18 cellular contexts compared by ENCODE assay signal in genomic region chr2:241815477-241816430, GRCh38. TPM values are rescaled to one million over a fixed set of nuclear protein-coding genes. Genes with fewer than 3 reads are reported as not detected.
DNase-seq lines count a peak whose midpoint lies in the region; ATAC-seq and TF ChIP-seq lines count a peak whose summit lies in the region.
"Had no signal": no experiment of that assay in that cellular context is flagged by ENCODE, and none has a peak within 500 bp of the region (broad histone marks: within the 10 kb centered on the region; RNA-seq: fewer than 3 reads in every experiment).

No MANE protein-coding gene starts in this region.

- CTCF ChIA-PET in SK-N-SH (lab: Yijun Ruan, JAX) (no interaction called here), GM10248 (lab: Yijun Ruan, JAX) (no interaction called here)

- ATAC-seq in SK-N-SH treated with all-trans-retinoic acid at 6 μM for 48 hours, result no peak
- no peak for ATAC-seq in HG03521 (IDR thresholded peaks at IDR 0.05; ENCODE audit: unreplicated experiment)

- no peaks in the 10 kb centered on the region for H3F3A ChIP-seq in SK-N-SH (replicated peaks; ENCODE audit: insufficient read depth)

- no peak for TF ChIP-seq POLR2A in sigmoid colon (IDR thresholded peaks at IDR 0.05)

- no peak for TF ChIP-seq EP300 in SK-N-SH (IDR thresholded peaks at IDR 0.05; ENCODE audit: borderline replicate concordance in 1 of 2, low read depth in 1 of 2, low read length in 1 of 2)
- no peak for TF ChIP-seq EP300 in sigmoid colon (IDR thresholded peaks at IDR 0.05)

- H3K27me3 ChIP-seq in SK-N-SH (ENCODE audit: insufficient read depth), result no peaks in the 10 kb centered on the region
- H3K27me3 ChIP-seq in colonic mucosa, result no peaks in the 10 kb centered on the region
- H3K27me3 ChIP-seq in sigmoid colon, result peaks cover 0 to 34% (median 10%) of the 10 kb centered on the region in 3 donors

- H3K9me3 ChIP-seq in SK-N-SH, result no peaks in the 10 kb centered on the region
- no peaks in the 10 kb centered on the region for H3K9me3 ChIP-seq in colonic mucosa
- H3K9me3 ChIP-seq in sigmoid colon, result no peaks in the 10 kb centered on the region
- H3K9me3 ChIP-seq: SJSA1, transverse colon had no signal

- no peaks in the 10 kb centered on the region for H3K79me2 ChIP-seq in SK-N-SH (ENCODE audit: insufficient read depth)
- H3K79me2 ChIP-seq: parathyroid adenoma had no signal

- no peak overlapping the region for H3K4me2 ChIP-seq in SK-N-SH

- 78% methylated on average over 37 of the region's 48 CpGs for WGBS in SK-N-SH (ENCODE audit: low lambda C conversion rate)
- 75 to 86% methylated on average over 48 of the region's 48 CpGs for WGBS in sigmoid colon, 2 donors

- TF ChIP-seq CTCF in SK-N-SH (IDR thresholded peaks at IDR 0.05) (no peak), GM10248 (IDR thresholded peaks at IDR 0.05; ENCODE audit: control extremely low read depth, extremely low read depth, low read depth, missing control alignments) (no peak), colonic mucosa (IDR thresholded peaks at IDR 0.05) (no peak), sigmoid colon (IDR thresholded peaks at IDR 0.05) (no peak)

- H3K4me1 ChIP-seq in SK-N-SH (ENCODE audit: control insufficient read depth in 1 of 2, insufficient read depth in 2 of 2, low read depth in 1 of 2, low read length in 1 of 2) (peaks cover 0 to 9% of the 10 kb centered on the region in 2 experiments; a peak in 2 of 4 replicates), colonic mucosa (peaks cover 4% of the 10 kb centered on the region), sigmoid colon (no peaks in the 10 kb centered on the region)
- H3K4me1 ChIP-seq: parathyroid adenoma, SJSA1 had no signal

- H3K36me3 ChIP-seq in SK-N-SH (replicated peaks in 1 of 2; ENCODE audit: control insufficient read depth in 1 of 2, insufficient read depth in 2 of 2, low read length in 1 of 2), result no peaks in the 10 kb centered on the region
- H3K36me3 ChIP-seq in colonic mucosa, result no peaks in the 10 kb centered on the region
- H3K36me3 ChIP-seq in sigmoid colon, result no peaks in the 10 kb centered on the region
- H3K36me3 ChIP-seq: SJSA1, transverse colon had no signal

- DNase-seq in SK-N-SH, result peak; percentile 29
- DNase-seq in GM10248 (ENCODE audit: extremely low spot score), result peak; percentile 15
- peak; percentile 17 for DNase-seq in colonic mucosa
- DNase-seq in sigmoid colon, result peak; percentile 61
- no peak for DNase-seq in NCI-H2227 treated with DMSO at 0.1 percent for 48 hours (lab: John Stamatoyannopoulos, UW)
- DNase-seq in T-helper 1 cell, result no peak
- DNase-seq: CD4-positive, CD25-positive, alpha-beta regulatory T cell; GOT3; NCI-H1694 treated with DMSO at 0.1 percent for 48 hours; NCI-H510A; OCI-M1; transverse colon had no signal

- POLR2A ChIA-PET in SK-N-SH (lab: Yijun Ruan, JAX) (no interaction called here), GM10248 (lab: Yijun Ruan, JAX) (no interaction called here)

- H2AFZ ChIP-seq in SK-N-SH (ENCODE audit: low read depth), result no peak overlapping the region
- H2AFZ ChIP-seq: parathyroid adenoma had no signal

- H3K4me3 ChIP-seq in SK-N-SH (ENCODE audit: low read depth in 2 of 2, low read length in 1 of 2) (no peak overlapping the region), colonic mucosa (no peak overlapping the region), sigmoid colon (no peak overlapping the region)
- H3K4me3 ChIP-seq: SJSA1, skin epidermis, transverse colon had no signal

- no peaks in the 10 kb centered on the region for H3K9me2 ChIP-seq in SK-N-SH

- TF ChIP-seq RAD21 in SK-N-SH (IDR thresholded peaks at IDR 0.05; ENCODE audit: low read length), result no peak

- intact Hi-C loops in colonic mucosa (cut with DNase I), result no loop called here
- intact Hi-C loops in sigmoid colon (cut with DNase I), result no loop called here

- no peak overlapping the region for H3K27ac ChIP-seq in SK-N-SH (ENCODE audit: low read depth in 2 of 2, low read length in 1 of 2)
- no peak overlapping the region for H3K27ac ChIP-seq in colonic mucosa
- H3K27ac ChIP-seq in sigmoid colon, result no peak overlapping the region
- H3K27ac ChIP-seq: parathyroid adenoma, SJSA1, skin epidermis, transverse colon had no signal

- no peaks in the 10 kb centered on the region for H4K20me1 ChIP-seq in SK-N-SH (ENCODE audit: insufficient read depth)

- no peak overlapping the region for H3K9ac ChIP-seq in SK-N-SH
- H3K9ac ChIP-seq in colonic mucosa (ENCODE audit: low read depth in 2 of 2, low read length in 2 of 2), result no peak overlapping the region
- H3K9ac ChIP-seq: parathyroid adenoma had no signal

TF ChIP-seq in SK-N-SH, 30 proteins besides CTCF, POLR2A, EP300 and RAD21 (continues in another document):
- no peak for TF ChIP-seq GATA2 (CRISPR knock-in tag; IDR thresholded peaks at IDR 0.05)
- TF ChIP-seq REST (IDR thresholded peaks at IDR 0.05; ENCODE audit: low read depth, low read length), result no peak
- no peak for TF ChIP-seq ELF1 (IDR thresholded peaks at IDR 0.05)

TF ChIP-seq in SK-N-SH treated with all-trans-retinoic acid at 6 μM for 48 hours, 23 proteins besides CTCF, POLR2A, EP300 and RAD21:
- no peak for TF ChIP-seq TSHZ2 (CRISPR knock-in tag; IDR thresholded peaks at IDR 0.05)
- TF ChIP-seq ESRRG (CRISPR knock-in tag; IDR thresholded peaks at IDR 0.05), result no peak
- no peak for TF ChIP-seq ZFP30 (CRISPR knock-in tag; IDR thresholded peaks at IDR 0.05)
- no peak for TF ChIP-seq ISL1 (CRISPR knock-in tag; IDR thresholded peaks at IDR 0.05)
- TF ChIP-seq ZC3H10 (CRISPR knock-in tag; IDR thresholded peaks at IDR 0.05), result no peak
- TF ChIP-seq GLIS3 (CRISPR knock-in tag; IDR thresholded peaks at IDR 0.05), result no peak
- TF ChIP-seq TOX (CRISPR knock-in tag; IDR thresholded peaks at IDR 0.05; ENCODE audit: borderline replicate concordance), result no peak
- TF ChIP-seq ARNTL (CRISPR knock-in tag; IDR thresholded peaks at IDR 0.05; ENCODE audit: borderline replicate concordance, low read depth), result no peak

RNA-seq across cellular contexts. Expression of gene NEU4, which starts 6.8 kb away (rescaled TPM):
- polyA plus RNA-seq in SK-N-SH (2012; rRNA removed), result 0.05 TPM in 1 of 2 replicates, not detected in the other
- polyA plus RNA-seq in SK-N-SH (2012; cell fraction: cytosol; rRNA removed), result 0.03 and 0.07 TPM in 2 replicates
- 0.54 and 0.62 TPM in 2 replicates for polyA plus RNA-seq in SK-N-SH (2012; cell fraction: nucleus; rRNA removed)
- 10 to 100 TPM; 36.9 to 84.5 TPM for total RNA-seq in colonic mucosa
- total RNA-seq in sigmoid colon, result 1 to 10 TPM in 1 of 4 donors, under 1 TPM in 2, not detected in 1; 0.36 to 3.6 (median 0.49) TPM
- 10 to 100 TPM; 16.3 to 66.1 (median 39.1) TPM for polyA plus RNA-seq in sigmoid colon
- total RNA-seq: fibroblast of villous mesenchyme, SJSA1 had no signal

RNA-seq across cellular contexts. Expression of gene GAL3ST2, which starts 39.1 kb away (rescaled TPM):
- polyA plus RNA-seq in SK-N-SH (2012; rRNA removed) (0.10 and 0.15 TPM in 2 replicates), sigmoid colon (10 to 100 TPM in 1 of 3 donors, 1 to 10 TPM in 2; 3.0 to 13.6 (median 4.2) TPM)
- polyA plus RNA-seq in SK-N-SH (2012; cell fraction: cytosol; rRNA removed), result 0.04 TPM in 1 of 2 replicates, not detected in the other
- polyA plus RNA-seq in SK-N-SH (2012; cell fraction: nucleus; rRNA removed), result 0.74 and 1.0 TPM in 2 replicates
- total RNA-seq in colonic mucosa (10 to 100 TPM; 34.2 to 70.2 TPM), sigmoid colon (under 1 TPM in 2 of 4 donors, not detected in 2; 0.33 to 0.68 TPM)
- total RNA-seq: SJSA1 had no signal
- polyA plus RNA-seq: CD4-positive, CD25-positive, alpha-beta regulatory T cell had no signal

RNA-seq across cellular contexts. Expression of gene PDCD1, which starts 42.9 kb away (rescaled TPM):
- polyA plus RNA-seq in SK-N-SH (2012; rRNA removed) (not detected in 2 replicates), sigmoid colon (1 to 10 TPM in 1 of 3 donors, not detected in 2; 3.2 TPM)
- polyA plus RNA-seq in SK-N-SH (2012; cell fraction: cytosol; rRNA removed), result not detected in 2 replicates
- not detected in 2 replicates for polyA plus RNA-seq in SK-N-SH (2012; cell fraction: nucleus; rRNA removed)
- total RNA-seq in colonic mucosa (under 1 TPM; 0.21 to 0.35 TPM), sigmoid colon (under 1 TPM in 3 of 4 donors, not detected in 1; 0.14 to 0.99 (median 0.36) TPM)
- total RNA-seq: fibroblast of villous mesenchyme, SJSA1 had no signal

RNA-seq across cellular contexts. Expression of gene RTP5, which starts 53.8 kb away (rescaled TPM):
- polyA plus RNA-seq in SK-N-SH (2012; rRNA removed), result not detected in 2 replicates
- not detected in 2 replicates for polyA plus RNA-seq in SK-N-SH (2012; cell fraction: cytosol; rRNA removed)
- polyA plus RNA-seq in SK-N-SH (2012; cell fraction: nucleus; rRNA removed), result not detected in 2 replicates
- not detected for total RNA-seq in colonic mucosa
- under 1 TPM in 1 of 4 donors, not detected in 3; 0.16 TPM for total RNA-seq in sigmoid colon
- polyA plus RNA-seq in sigmoid colon, result under 1 TPM in 1 of 3 donors, not detected in 2; 0.19 TPM
- total RNA-seq: fibroblast of villous mesenchyme, SJSA1 had no signal
- polyA plus RNA-seq: CD4-positive, CD25-positive, alpha-beta regulatory T cell had no signal

Comparison
In these comparisons a context has a peak if more than half of its experiments do, and no peak if none do; other contexts are left out.
1. DNase-seq: peak in SK-N-SH (single experiment), GM10248 (single experiment), colonic mucosa (single experiment) and sigmoid colon (single experiment); none in NCI-H2227 treated with DMSO at 0.1 percent for 48 hours (single experiment) and T-helper 1 cell (0 of 5).
2. RNA of gene NEU4, which starts 6.8 kb away (total RNA-seq): 36.9 to 84.5 TPM in colonic mucosa; 0.36 to 3.6 TPM in sigmoid colon; every median in the first group is over 4 times any median in the second.
3. RNA of gene GAL3ST2, which starts 39.1 kb away (total RNA-seq): 34.2 to 70.2 TPM in colonic mucosa; 0.33 to 0.68 TPM in sigmoid colon; every median in the first group is over 10 times any median in the second.